14 cellular contexts compared by ENCODE assay signal in the genomic region with DNA sequence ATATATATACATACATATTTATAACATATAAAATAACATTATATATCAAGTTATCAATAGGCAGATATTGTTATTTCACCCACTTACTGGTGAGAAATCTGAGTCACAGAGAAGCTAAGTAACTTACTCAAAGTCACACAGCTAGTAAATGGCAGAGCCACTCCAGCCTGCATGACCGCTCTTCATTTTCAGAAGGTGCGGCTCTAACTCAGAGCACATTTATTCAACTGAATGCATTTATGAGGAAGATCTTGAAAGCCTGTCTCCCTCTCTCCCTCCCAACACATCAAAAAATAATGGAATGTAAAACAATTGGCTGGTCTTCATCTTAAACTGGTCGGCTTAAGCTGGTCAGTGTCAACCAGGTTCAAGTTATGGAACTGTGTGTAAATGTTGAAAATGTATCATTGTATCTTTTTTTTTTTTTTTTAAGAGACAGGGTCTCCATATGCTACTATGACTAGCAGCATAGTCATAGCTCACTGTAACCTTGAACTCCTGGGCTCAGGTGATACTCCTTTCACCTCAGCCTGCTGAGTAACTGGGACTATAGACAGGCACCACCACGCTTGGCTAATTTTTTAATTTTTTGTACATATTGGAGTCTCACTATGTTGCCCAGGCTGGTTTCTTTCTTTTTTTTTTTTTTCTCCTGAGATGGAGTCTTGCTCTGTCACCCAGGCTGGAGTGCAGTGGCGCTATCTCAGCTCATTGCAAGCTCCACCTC.
DNase-seq lines count a peak whose midpoint lies in the region; ATAC-seq, FAIRE-seq and TF ChIP-seq lines count a peak whose summit lies in the region.
"Had no signal": no experiment of that assay in that cellular context is flagged by ENCODE, and none has a peak within 500 bp of the region (broad histone marks: within the 10 kb centered on the region; RNA-seq: fewer than 3 reads in every experiment).

No MANE protein-coding gene starts in this region.

- BruUV-seq in HepG2 (replicated peaks; lab: Mats Ljungman, UMichigan): no TSS peak

- H3K36me3 ChIP-seq in HepG2 (replicated peaks in 1 of 2; ENCODE audit: control insufficient read depth in 1 of 2, insufficient read depth in 2 of 2, low read length in 2 of 2): no peaks in the 10 kb centered on the region
- H3K36me3 ChIP-seq in right lobe of liver: no peaks in the 10 kb centered on the region
- peaks cover 63% of the 10 kb centered on the region for H3K36me3 ChIP-seq in OCI-LY1 (ENCODE audit: insufficient read depth, low read length)
- H3K36me3 ChIP-seq in RWPE2 (ENCODE audit: low read depth): no peaks in the 10 kb centered on the region

- no peaks in the 10 kb centered on the region for H3K27me3 ChIP-seq in HepG2 (ENCODE audit: control insufficient read depth in 1 of 2, insufficient read depth in 2 of 2, low read length in 2 of 2)
- H3K27me3 ChIP-seq in right lobe of liver: no peaks in the 10 kb centered on the region
- H3K27me3 ChIP-seq in OCI-LY1 (ENCODE audit: insufficient read depth, low read length): no peaks in the 10 kb centered on the region
- no peaks in the 10 kb centered on the region for H3K27me3 ChIP-seq in RWPE2 (ENCODE audit: insufficient read depth, poor library complexity, severe bottlenecking)

- no peak overlapping the region for H3K4me3 Mint-ChIP-seq in stimulated activated memory B cell treated with anti-CD40 and anti-IgM and Interleukin-4, amounts not matched to agents 10 μg/mL and 1 μg/mL and 100 μg/mL, for 72 hours
- H3K4me3 Mint-ChIP-seq: CD8-positive, alpha-beta memory T cell; H9 had no signal

- peak overlapping the region; percentile 70 for H3K27ac Mint-ChIP-seq in stimulated activated memory B cell treated with anti-CD40 and anti-IgM and Interleukin-4, amounts not matched to agents 10 μg/mL and 1 μg/mL and 100 μg/mL, for 72 hours
- H3K27ac Mint-ChIP-seq: CD8-positive, alpha-beta memory T cell; H9 had no signal

- no peaks in the 10 kb centered on the region for H3K27me3 Mint-ChIP-seq in stimulated activated memory B cell treated with anti-CD40 and anti-IgM and Interleukin-4, amounts not matched to agents 10 μg/mL and 1 μg/mL and 100 μg/mL, for 72 hours

- CTCF ChIA-PET in HepG2 (lab: Yijun Ruan, JAX; ENCODE audit: low intra/inter-chr PET ratio, low total read pairs): no interaction called here

- TF ChIP-seq CTCF in HepG2 (CRISPR knock-in tag; IDR thresholded peaks at IDR 0.05): no peak
- no peak for TF ChIP-seq CTCF in right lobe of liver (IDR thresholded peaks at IDR 0.05)
- TF ChIP-seq CTCF in OCI-LY1 (IDR thresholded peaks at IDR 0.05; ENCODE audit: low read length): no peak
- no peak for TF ChIP-seq CTCF in RWPE2 (IDR thresholded peaks at IDR 0.05; ENCODE audit: poor library complexity, severe bottlenecking)

- no peak overlapping the region for H2AFZ ChIP-seq in HepG2 (ENCODE audit: low read length)
- H2AFZ ChIP-seq in OCI-LY1 (ENCODE audit: low read length): no peak overlapping the region

- WGBS in HepG2 (ENCODE audit: low lambda C conversion rate): 84% methylated on average over 5 of the region's 5 CpGs
- 97% methylated on average over 5 of the region's 5 CpGs for WGBS in right lobe of liver (ENCODE audit: insufficient coverage, low coverage, low lambda C conversion rate, missing lambda C conversion rate)

- no peaks in the 10 kb centered on the region for H3K9me3 Mint-ChIP-seq in stimulated activated memory B cell treated with anti-CD40 and anti-IgM and Interleukin-4, amounts not matched to agents 10 μg/mL and 1 μg/mL and 100 μg/mL, for 72 hours

- H3K4me1 ChIP-seq in HepG2 (ENCODE audit: insufficient read depth, low read length) (peaks cover 67% of the 10 kb centered on the region), right lobe of liver (no peaks in the 10 kb centered on the region), OCI-LY1 (ENCODE audit: insufficient read depth, low read length, severe bottlenecking) (peaks cover 70% of the 10 kb centered on the region), RWPE2 (ENCODE audit: insufficient read depth, poor library complexity, severe bottlenecking) (peaks cover 34% of the 10 kb centered on the region)

- intact Hi-C loops in HepG2 (cut with micrococcal nuclease; ENCODE audit: unreplicated experiment): no loop called here
- intact Hi-C loops in right lobe of liver (cut with DNase I): no loop called here

- H3K79me2 ChIP-seq in HepG2 (ENCODE audit: insufficient read depth, low read length): no peaks in the 10 kb centered on the region
- no peaks in the 10 kb centered on the region for H3K79me2 ChIP-seq in OCI-LY1 (ENCODE audit: insufficient read depth, low read length)

- H3K4me3 ChIP-seq in HepG2 (replicated peaks in 1 of 3; ENCODE audit: insufficient read depth in 1 of 3, low read depth in 2 of 3, low read length in 3 of 3): no peak overlapping the region
- H3K4me3 ChIP-seq in right lobe of liver: no peak overlapping the region
- H3K4me3 ChIP-seq in OCI-LY1 (ENCODE audit: low read depth, low read length, poor library complexity, severe bottlenecking): no peak overlapping the region
- H3K4me3 ChIP-seq in RWPE2 (ENCODE audit: severe bottlenecking): no peak overlapping the region

- ATAC-seq in HepG2 (no peak), right lobe of liver (no peak), RWPE2 (ENCODE audit: low read depth) (no peak), GM21723 (IDR thresholded peaks at IDR 0.05; ENCODE audit: unreplicated experiment) (no peak), HG03108 (IDR thresholded peaks at IDR 0.05; ENCODE audit: unreplicated experiment) (no peak)
- ATAC-seq in stimulated activated memory B cell treated with anti-CD40 and anti-IgM and Interleukin-4, amounts not matched to agents 10 μg/mL and 1 μg/mL and 100 μg/mL, for 72 hours: no peak

- H3F3A ChIP-seq in OCI-LY1 (ENCODE audit: insufficient read depth, low read length): peaks cover 5% of the 10 kb centered on the region

- H3K36me3 Mint-ChIP-seq in stimulated activated memory B cell treated with anti-CD40 and anti-IgM and Interleukin-4, amounts not matched to agents 10 μg/mL and 1 μg/mL and 100 μg/mL, for 72 hours: peaks cover 8% of the 10 kb centered on the region

- no peak for TF ChIP-seq RAD21 in HepG2 (CRISPR knock-in tag; IDR thresholded peaks at IDR 0.05)

- in situ Hi-C loops in HepG2 (cut with HindIII; ENCODE audit: extremely low pct_ligation_motif_present, low pct_unique_long_range_greater_than_20kb): no loop called here

- POLR2A ChIA-PET in HepG2 (lab: Yijun Ruan, JAX): interaction anchor here (1.5 to 1.6 kb wide), 2 partner anchors 10 to 47 kb away, joined by 3 to 4 read pairs; no protein-coding TSS in a partner anchor

- DNase-seq in HepG2 (ENCODE audit: low spot score) (no peak), right lobe of liver (no peak), RWPE2 (ENCODE audit: low spot score) (no peak), inferior parietal cortex (ENCODE audit: extremely low spot score) (no peak)
- DNase-seq: Caco-2; CD8-positive, alpha-beta memory T cell; DMS53; GOT3; H9 had no signal

- FAIRE-seq in HepG2 (lab: Jason Lieb, UNC): no peak
- FAIRE-seq: GM18507 had no signal

- TF ChIP-seq EP300 in HepG2 (IDR thresholded peaks at IDR 0.05; ENCODE audit: low read depth in 2 of 2, low read length in 2 of 2) (no peak), HepG2 (CRISPR knock-in tag; IDR thresholded peaks at IDR 0.05; ENCODE audit: borderline replicate concordance) (no peak; the same call in 1 of the 2 replicates)

- H3K4me2 ChIP-seq in HepG2 (ENCODE audit: low read depth, low read length) (no peak overlapping the region), OCI-LY1 (ENCODE audit: low read length) (no peak overlapping the region)

- H4K20me1 ChIP-seq in HepG2 (ENCODE audit: insufficient read depth, low read length) (no peaks in the 10 kb centered on the region), OCI-LY1 (ENCODE audit: insufficient read depth, low read length) (no peaks in the 10 kb centered on the region)

- H3K27ac ChIP-seq in HepG2 (ENCODE audit: extremely low read length, insufficient read depth, low read length) (no peak overlapping the region), right lobe of liver (no peak overlapping the region), OCI-LY1 (ENCODE audit: low read depth, low read length, poor library complexity, severe bottlenecking) (peak overlapping the region; percentile 94), RWPE2 (ENCODE audit: poor library complexity, severe bottlenecking) (peak overlapping the region; percentile 79)

- H3K9me3 ChIP-seq in HepG2 (ENCODE audit: low read length) (peaks cover 21% of the 10 kb centered on the region), right lobe of liver (peaks cover 0 to 14% (median 0%) of the 10 kb centered on the region in 4 donors), OCI-LY1 (ENCODE audit: low read length) (peaks cover 6% of the 10 kb centered on the region), RWPE2 (ENCODE audit: severe bottlenecking) (peaks cover 13% of the 10 kb centered on the region)

- H3K9ac ChIP-seq in HepG2 (ENCODE audit: insufficient read depth, low read depth, low read length): no peak overlapping the region
- H3K9ac ChIP-seq in OCI-LY1 (ENCODE audit: low read length): no peak overlapping the region

- TF ChIP-seq POLR2A in HepG2 (IDR thresholded peaks at IDR 0.05; ENCODE audit: insufficient read depth in 1 of 2, low read depth in 2 of 2, low read length in 2 of 2) (no peak), right lobe of liver (IDR thresholded peaks at IDR 0.05) (no peak)

- peaks cover 44% of the 10 kb centered on the region for H3K4me1 Mint-ChIP-seq in stimulated activated memory B cell treated with anti-CD40 and anti-IgM and Interleukin-4, amounts not matched to agents 10 μg/mL and 1 μg/mL and 100 μg/mL, for 72 hours
- H3K4me1 Mint-ChIP-seq: CD8-positive, alpha-beta memory T cell had no signal

- H3K9me2 ChIP-seq in OCI-LY1 (ENCODE audit: low read depth, low read length): no peaks in the 10 kb centered on the region

TF ChIP-seq in HepG2, 621 proteins besides CTCF, POLR2A, EP300 and RAD21 (continues in another document):
- TF ChIP-seq TBP (CRISPR knock-in tag; IDR thresholded peaks at IDR 0.05) (no peak), IKZF4 (CRISPR knock-in tag; IDR thresholded peaks at IDR 0.05; ENCODE audit: borderline replicate concordance, low read depth, not compliant biosample characterization) (no peak)

Comparison
In these comparisons a context has a peak if more than half of its experiments do, and no peak if none do; other contexts are left out.
1. H3K27ac ChIP-seq: peak in OCI-LY1 (single experiment) and RWPE2 (single experiment); none in HepG2 (single experiment) and right lobe of liver (0 of 3).